Comparison of ENCODE assay signal across 1 cellular context in the genomic region with DNA sequence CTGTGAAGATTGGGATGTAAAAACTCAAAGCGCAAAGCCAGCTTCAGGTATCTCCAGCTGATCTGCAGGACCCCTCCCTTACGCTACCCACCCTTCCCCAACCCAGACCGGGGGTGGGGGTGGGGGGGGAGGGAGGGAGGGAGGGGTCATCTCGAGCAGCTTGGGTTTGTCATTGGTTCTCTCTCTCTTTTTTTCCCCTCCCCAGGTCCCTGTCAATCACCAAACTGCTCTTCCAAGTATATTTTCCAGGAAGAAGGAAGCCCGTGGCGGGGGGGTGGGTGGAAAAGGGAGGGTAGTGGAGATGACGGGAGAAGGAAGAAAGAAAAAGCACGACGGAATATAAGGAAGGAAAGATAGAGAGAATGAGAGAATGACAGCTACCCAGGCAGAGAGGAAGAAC.
TF ChIP-seq lines count a peak whose summit lies in the region.

No MANE protein-coding gene starts in this region.

TF ChIP-seq in A549, 52 proteins besides CTCF, POLR2A, EP300 and RAD21 (continued from another document):
- no peak for TF ChIP-seq JUNB (IDR thresholded peaks at IDR 0.05)
